In the genomic region with DNA sequence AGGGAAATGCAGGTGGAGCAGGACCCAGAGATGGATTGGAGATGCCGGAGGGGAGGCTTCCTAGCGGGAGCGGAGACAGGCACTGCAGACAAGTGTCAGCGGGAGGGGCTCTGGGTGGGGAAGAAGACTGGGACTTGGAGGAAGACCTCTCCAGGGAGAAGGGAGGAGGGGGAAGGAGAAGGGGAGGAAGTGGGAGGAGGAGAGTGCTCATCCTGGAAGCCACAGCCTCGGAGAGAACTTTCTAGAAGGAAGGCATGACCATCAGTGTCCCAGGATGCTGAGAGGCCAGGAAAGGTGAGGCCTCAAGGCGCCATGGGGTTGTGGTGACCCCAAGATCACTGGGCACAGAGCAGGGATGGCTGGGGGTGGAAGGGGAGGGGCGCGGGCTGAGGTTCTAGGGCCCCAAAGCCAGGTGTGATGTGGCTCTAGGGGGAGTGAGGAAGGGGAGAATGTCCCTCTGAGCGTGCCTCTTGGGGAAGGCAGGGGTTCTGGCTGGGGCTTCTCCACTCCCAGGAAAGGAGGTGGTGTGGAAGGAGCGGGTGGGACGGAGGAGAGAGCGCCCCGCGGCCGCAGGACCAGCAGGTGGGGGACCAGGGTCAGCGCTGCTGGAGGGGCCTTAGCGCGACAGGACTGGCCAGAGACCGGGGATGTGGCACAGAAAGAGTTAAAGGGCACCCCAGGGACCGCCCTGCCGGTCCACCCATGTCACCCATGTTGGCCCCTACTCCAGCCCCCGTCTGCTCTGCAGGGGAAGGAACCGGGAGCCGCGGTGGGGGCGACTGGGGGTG, we compare ENCODE assay signal across 1 cellular context.
TF ChIP-seq lines count a peak whose summit lies in the region.

No MANE protein-coding gene starts in this region.

TF ChIP-seq in H1, 55 proteins besides CTCF, POLR2A, EP300 and RAD21:
- TF ChIP-seq CHD2 (IDR thresholded peaks at IDR 0.05; ENCODE audit: low read length) (no peak), RBBP5 (IDR thresholded peaks at IDR 0.05; ENCODE audit: borderline replicate concordance, low read depth, low read length) (no peak), SP4 (IDR thresholded peaks at IDR 0.05; ENCODE audit: low read length) (no peak)
- TF ChIP-seq, protein P1, sequence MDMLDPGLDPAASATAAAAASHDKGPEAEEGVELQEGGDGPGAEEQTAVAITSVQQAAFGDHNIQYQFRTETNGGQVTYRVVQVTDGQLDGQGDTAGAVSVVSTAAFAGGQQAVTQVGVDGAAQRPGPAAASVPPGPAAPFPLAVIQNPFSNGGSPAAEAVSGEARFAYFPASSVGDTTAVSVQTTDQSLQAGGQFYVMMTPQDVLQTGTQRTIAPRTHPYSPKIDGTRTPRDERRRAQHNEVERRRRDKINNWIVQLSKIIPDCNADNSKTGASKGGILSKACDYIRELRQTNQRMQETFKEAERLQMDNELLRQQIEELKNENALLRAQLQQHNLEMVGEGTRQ (IDR thresholded peaks at IDR 0.05; ENCODE audit: low read length), result no peak
TF ChIP-seq in H1: peak in this region for 0.
